15 cellular contexts compared by ENCODE assay signal in genomic region chr1:209549384-209550001, GRCh38. TPM values are rescaled to one million over a fixed set of nuclear protein-coding genes. Genes with fewer than 3 reads are reported as not detected.
DNase-seq lines count a peak whose midpoint lies in the region; ATAC-seq, FAIRE-seq and TF ChIP-seq lines count a peak whose summit lies in the region.
"Had no signal": no experiment of that assay in that cellular context is flagged by ENCODE, and none has a peak within 500 bp of the region (broad histone marks: within the 10 kb centered on the region; RNA-seq: fewer than 3 reads in every experiment).

No MANE protein-coding gene starts in this region.

- no peaks in the 10 kb centered on the region for H3K4me1 ChIP-seq in GM12878 (ENCODE audit: control insufficient read depth, insufficient read depth, low read length)
- peaks cover 16% of the 10 kb centered on the region for H3K4me1 ChIP-seq in vagina
- H3K4me1 ChIP-seq in gastroesophageal sphincter, result no peaks in the 10 kb centered on the region
- H3K4me1 ChIP-seq: foreskin keratinocyte had no signal

- no peak for TF ChIP-seq RAD21 in GM12878 (IDR thresholded peaks at IDR 0.05; ENCODE audit: insufficient read depth, low read depth, low read length)

- no peaks in the 10 kb centered on the region for H3K27me3 Mint-ChIP-seq in mesothelial cell of epicardium (ENCODE audit: low read depth)

- H3K4me1 Mint-ChIP-seq in mesothelial cell of epicardium, result peaks cover 27% of the 10 kb centered on the region
- H3K4me1 Mint-ChIP-seq: natural killer cell had no signal

- DNase-seq in GM12864 (ENCODE audit: low read depth) (no peak), NAMALWA (ENCODE audit: low spot score) (peak; percentile 8), GM12878 (ENCODE audit: low read depth, low spot score) (no peak), mesothelial cell of epicardium (ENCODE audit: low spot score in 2 of 2, unreplicated experiment in 2 of 2) (no peak), T1000 (lab: John Stamatoyannopoulos, UW) (no peak), vagina (ENCODE audit: extremely low spot score in 2 of 2) (no peak), NCI-H187 (lab: John Stamatoyannopoulos, UW) (no peak)
- DNase-seq: foreskin keratinocyte, natural killer cell, NCI-H446 treated with DMSO at 0.1 percent for 48 hours, SHP77, substantia nigra had no signal

- SMC1A ChIA-PET in GM12878 (lab: Charles Lee; ENCODE audit: uncharacterized antibody, unreplicated experiment), result no interaction called here

- H3K9me3 ChIP-seq in GM12878 (replicated peaks; ENCODE audit: control insufficient read depth, insufficient read depth, low read length) (no peaks in the 10 kb centered on the region), vagina (no peaks in the 10 kb centered on the region), gastroesophageal sphincter (no peaks in the 10 kb centered on the region)

- H2AFZ ChIP-seq in GM12878 (ENCODE audit: control insufficient read depth, low read depth, low read length), result no peak overlapping the region

- CTCF ChIA-PET in GM12878 (lab: Yijun Ruan, JAX), result interaction anchor here (1.1 to 4.5 kb wide), 4 partner anchors 10 to 17 kb away, joined by 3 to 24 read pairs (median 4); no protein-coding TSS in a partner anchor

- peak overlapping the region; percentile 53 for H3K4me3 Mint-ChIP-seq in mesothelial cell of epicardium
- H3K4me3 Mint-ChIP-seq: natural killer cell had no signal

- TF ChIP-seq CTCF in GM12864 (IDR thresholded peaks at IDR 0.05; ENCODE audit: low read depth, low read length, missing control alignments) (peak; percentile 40), GM12878 (IDR thresholded peaks at IDR 0.05 in 2 of 3, conservative IDR thresholded peaks at IDR 0.05 in 1 of 3; ENCODE audit: control insufficient read depth in 2 of 3, extremely low read depth in 1 of 3, insufficient read depth in 1 of 3, low read depth in 3 of 3, low read length in 3 of 3) (0 out of 6 replicates have a peak, but pooled peaks of 1 of the 3 experiments have one; percentile 11), mesothelial cell of epicardium (IDR thresholded peaks at IDR 0.05; ENCODE audit: unreplicated experiment) (peak; percentile 42), vagina (IDR thresholded peaks at IDR 0.05) (no peak), gastroesophageal sphincter (IDR thresholded peaks at IDR 0.05) (no peak)

- TF ChIP-seq EP300 in GM12878 (IDR thresholded peaks at IDR 0.05; ENCODE audit: borderline replicate concordance in 1 of 2, control insufficient read depth in 1 of 2, low read depth in 2 of 2, low read length in 2 of 2), result no peak
- TF ChIP-seq EP300 in gastroesophageal sphincter (IDR thresholded peaks at IDR 0.05), result no peak

- no peak overlapping the region for H3K27ac Mint-ChIP-seq in mesothelial cell of epicardium
- H3K27ac Mint-ChIP-seq: natural killer cell had no signal

- H3K4me3 ChIP-seq in GM12864 (ENCODE audit: low read depth, low read length), result no peak overlapping the region
- no peak overlapping the region for H3K4me3 ChIP-seq in GM12878
- no peak overlapping the region for H3K4me3 ChIP-seq in vagina
- no peak overlapping the region for H3K4me3 ChIP-seq in gastroesophageal sphincter

- H3K4me2 ChIP-seq in GM12878 (ENCODE audit: control insufficient read depth, insufficient read depth), result no peak overlapping the region

- POLR2A ChIA-PET in GM12878 (lab: Charles Lee), result no interaction called here

- H3K79me2 ChIP-seq in GM12878 (ENCODE audit: control insufficient read depth, insufficient read depth, low read length), result no peaks in the 10 kb centered on the region

- no TSS peak for BruUV-seq in GM12878 (replicated peaks; lab: Mats Ljungman, UMichigan)

- no peaks in the 10 kb centered on the region for H3K36me3 Mint-ChIP-seq in mesothelial cell of epicardium
- H3K36me3 Mint-ChIP-seq: natural killer cell had no signal

- no peaks in the 10 kb centered on the region; the same call in 1 of the 2 replicates for H4K20me1 ChIP-seq in GM12878 (ENCODE audit: control insufficient read depth, insufficient read depth)

- TF ChIP-seq POLR2A in GM12878 (IDR thresholded peaks at IDR 0.05; ENCODE audit: low read depth, low read length) (no peak), vagina (IDR thresholded peaks at IDR 0.05) (no peak), gastroesophageal sphincter (IDR thresholded peaks at IDR 0.05) (no peak)

- H3K27me3 ChIP-seq in GM12878 (replicated peaks in 1 of 2; ENCODE audit: control insufficient read depth in 2 of 2, insufficient read depth in 2 of 2, low read length in 1 of 2) (peaks cover 0 to 3% of the 10 kb centered on the region in 2 experiments; a peak in 2 of 4 replicates), vagina (no peaks in the 10 kb centered on the region), gastroesophageal sphincter (peaks cover 36% of the 10 kb centered on the region)
- H3K27me3 ChIP-seq: foreskin keratinocyte had no signal

- no peaks in the 10 kb centered on the region for H3K9me3 Mint-ChIP-seq in mesothelial cell of epicardium
- H3K9me3 Mint-ChIP-seq: natural killer cell had no signal

- RAD21 ChIA-PET in GM12878 (lab: Charles Lee; ENCODE audit: unreplicated experiment), result no interaction called here

- 19% methylated on average over 6 of the region's 6 CpGs for WGBS in GM12878 (ENCODE audit: insufficient coverage, insufficient replicate concordance, low lambda C conversion rate, missing lambda C conversion rate)
- 35 to 37% methylated on average over 4 to 5 of the region's 6 CpGs for WGBS in gastroesophageal sphincter (ENCODE audit: low coverage in 1 of 2), 2 donors

- FAIRE-seq in GM12878 (lab: Jason Lieb, UNC), result no peak

- intact Hi-C loops in GM12878 (cut with micrococcal nuclease; ENCODE audit: unreplicated experiment), result no loop called here
- intact Hi-C loops in vagina (cut with DNase I), result no loop called here

- H3K36me3 ChIP-seq in GM12878 (ENCODE audit: control insufficient read depth in 2 of 2, insufficient read depth in 2 of 2, low read length in 1 of 2), result no peaks in the 10 kb centered on the region
- no peaks in the 10 kb centered on the region for H3K36me3 ChIP-seq in vagina
- no peaks in the 10 kb centered on the region for H3K36me3 ChIP-seq in gastroesophageal sphincter

- H3K27ac ChIP-seq in GM12878 (ENCODE audit: control insufficient read depth, insufficient read depth) (no peak overlapping the region), vagina (no peak overlapping the region), gastroesophageal sphincter (no peak overlapping the region)
- H3K27ac ChIP-seq: foreskin keratinocyte had no signal

- in situ Hi-C loops in GM12878 (cut with MboI), result no loop called here

- no peak overlapping the region for H3K9ac ChIP-seq in GM12878 (ENCODE audit: control insufficient read depth, insufficient read depth, low read length)

- ATAC-seq in GM12878 (0 out of 3 replicates have a peak, but pooled peaks have one; percentile 28), gastroesophageal sphincter (no peak)
- ATAC-seq: foreskin keratinocyte, natural killer cell had no signal

TF ChIP-seq in GM12878, 131 proteins besides CTCF, POLR2A, EP300 and RAD21:
- TF ChIP-seq SIN3A (IDR thresholded peaks at IDR 0.05; ENCODE audit: low read depth, low read length) (no peak), FOXM1 (IDR thresholded peaks at IDR 0.05; ENCODE audit: low read depth, low read length) (no peak), HDAC2 (IDR thresholded peaks at IDR 0.05) (no peak), HDGF (IDR thresholded peaks at IDR 0.05) (no peak), JUNB (IDR thresholded peaks at IDR 0.05) (no peak), FOXK2 (IDR thresholded peaks at IDR 0.05) (no peak), RUNX3 (IDR thresholded peaks at IDR 0.05; ENCODE audit: low read length) (no peak), ZNF24 (IDR thresholded peaks at IDR 0.05) (no peak), USF2 (IDR thresholded peaks at IDR 0.05; ENCODE audit: borderline replicate concordance, low read depth, low read length) (no peak), HCFC1 (IDR thresholded peaks at IDR 0.05; ENCODE audit: low read length) (no peak), NR2C2 (IDR thresholded peaks at IDR 0.05; ENCODE audit: borderline replicate concordance, control insufficient read depth, insufficient read length, low read depth) (no peak)
TF ChIP-seq in GM12878: peak in this region for 0.

RNA-seq across cellular contexts. Expression of gene CAMK1G, which starts 34.0 kb away (rescaled TPM):
- total RNA-seq in GM12878 (2013; cell fraction: nucleolus; rRNA removed), result 0.15 TPM in 1 of 2 replicates, not detected in the other
- total RNA-seq in GM12878 (2014; rRNA removed), result not detected in 2 replicates
- not detected in 2 replicates for total RNA-seq in GM12878 (2014; rRNA removed; fragmentation: Illumina TruSeq; extraction: Trizol)
- total RNA-seq in GM12878 (2021), result not detected in 2 replicates
- polyA plus RNA-seq in GM12878 (2011; ENCODE audit: low read depth), result not detected
- 0.12 and 0.20 TPM in 2 replicates for polyA plus RNA-seq in GM12878 (2011; rRNA removed)
- polyA plus RNA-seq in GM12878 (2011; cell fraction: cytosol; rRNA removed), result 0.62 and 0.97 TPM in 2 replicates
- polyA plus RNA-seq in GM12878 (2011; cell fraction: nucleus; rRNA removed), result 0.07 and 0.42 TPM in 2 replicates
- 0.29 TPM in 1 of 2 replicates, not detected in the other for polyA plus RNA-seq in GM12878 (2012)
- not detected in 2 replicates for polyA plus RNA-seq in GM12878 (2014; fragmentation: Illumina TruSeq; extraction: Trizol)
- not detected for polyA plus RNA-seq in GM12878 (2014; fragmentation: Nextera tagmentation; extraction: Ambion mirVana)
- 0.18 TPM in 1 of 2 replicates, not detected in the other for polyA plus RNA-seq in GM12878 (2014; rRNA removed)
- not detected for polyA plus RNA-seq in GM12878 (2016; fragmentation: Nextera tagmentation; extraction: Ambion mirVana)
- polyA minus RNA-seq in GM12878 (2011; rRNA and poly(A)+ RNA removed), result 0.15 and 0.77 TPM in 2 replicates
- 0.31 TPM in 1 of 2 replicates, not detected in the other for polyA minus RNA-seq in GM12878 (2011; cell fraction: cytosol; rRNA and poly(A)+ RNA removed)
- 0.12 and 0.48 TPM in 2 replicates for polyA minus RNA-seq in GM12878 (2011; cell fraction: nucleus; rRNA and poly(A)+ RNA removed)
- total RNA-seq in mesothelial cell of epicardium, result 3.8 to 5.2 TPM (median 4.5 TPM) in 3 replicates
- not detected for total RNA-seq in vagina
- total RNA-seq in gastroesophageal sphincter, result 1 to 10 TPM in 2 of 4 donors, under 1 TPM in 2; 0.19 to 6.8 (median 0.84) TPM
- total RNA-seq: dermis microvascular lymphatic vessel endothelial cell, foreskin keratinocyte, LHCN-M2, natural killer cell had no signal
- polyA plus RNA-seq: foreskin keratinocyte had no signal

Comparison
In these comparisons a context has a peak if more than half of its experiments do, and no peak if none do; other contexts are left out.
1. CTCF ChIP-seq: peak in GM12864 (single experiment) and mesothelial cell of epicardium (single experiment); none in vagina (0 of 3) and gastroesophageal sphincter (0 of 4).